18 cellular contexts compared by ENCODE assay signal in genomic region chr6:37146735-37147157, GRCh38.
"Had no signal": no experiment of that assay in that cellular context is flagged by ENCODE, and none has a peak within 500 bp of the region (broad histone marks: within the 10 kb centered on the region; RNA-seq: fewer than 3 reads in every experiment).

No MANE protein-coding gene starts in this region.

- H3K4me2 ChIP-seq: PC-9 had no signal

- H3K27ac ChIP-seq: brain microvascular endothelial cell, cardiac muscle cell, PC-9 had no signal

- H3K36me3 ChIP-seq: brain microvascular endothelial cell, cardiac muscle cell had no signal

- DNase-seq: activated CD4-positive, alpha-beta T cell treated with anti-CD3 and anti-CD28 coated beads for 36 hours; activated CD8-positive, alpha-beta memory T cell treated with anti-CD3 and anti-CD28 coated beads, Interleukin-2, amount 50 U/mL, for 48 hours; activated CD8-positive, alpha-beta T cell treated with anti-CD3 and anti-CD28 coated beads, Interleukin-2, amount 10 ng/mL, durations not matched to agents 7 days and 5 days; activated naive CD8-positive, alpha-beta T cell treated with anti-CD3 and anti-CD28 coated beads, Interleukin-2, amount 50 U/mL, for 24 hours; activated T-cell treated with anti-CD3 and anti-CD28 coated beads, Interleukin-2, amount 50 U/mL, for 1 hour; brain microvascular endothelial cell; Karpas-422; MM.1S; NCI-H1105; NCI-H1436; NCI-H187; NCI-H2081 treated with DMSO at 0.1 percent for 48 hours; NCI-H446; SIG-M5; T-helper 2 cell; T1000 had no signal

- H3K27me3 ChIP-seq: brain microvascular endothelial cell, cardiac muscle cell had no signal

- H2AFZ ChIP-seq: PC-9 had no signal

- H3K4me3 ChIP-seq: cardiac muscle cell, PC-9 had no signal
